ENCODE assay signal across 23 cellular contexts in the genomic region with DNA sequence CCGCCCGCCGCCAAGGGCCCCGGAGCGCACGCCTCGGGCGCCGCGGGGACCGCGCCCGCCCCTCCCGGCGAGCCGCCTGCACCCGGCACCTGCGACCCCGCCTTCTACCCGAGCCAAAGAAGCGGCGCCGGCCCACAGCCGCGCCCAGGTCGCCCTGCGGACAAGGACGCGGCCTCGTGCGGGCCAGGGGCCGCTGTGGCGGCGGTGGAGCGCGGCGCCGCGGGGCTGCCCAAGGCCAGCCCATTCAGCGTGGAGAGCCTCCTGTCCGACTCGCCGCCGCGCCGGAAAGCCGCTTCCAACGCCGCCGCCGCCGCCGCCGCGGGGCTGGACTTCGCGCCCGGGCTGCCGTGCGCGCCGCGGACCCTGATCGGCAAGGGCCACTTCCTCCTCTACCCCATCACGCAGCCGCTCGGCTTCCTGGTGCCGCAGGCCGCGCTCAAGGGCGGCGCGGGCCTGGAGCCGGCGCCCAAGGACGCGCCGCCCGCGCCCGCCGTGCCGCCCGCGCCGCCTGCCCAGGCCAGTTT. TPM values are rescaled to one million over a fixed set of nuclear protein-coding genes. Genes with fewer than 3 reads are reported as not detected.
DNase-seq lines count a peak whose midpoint lies in the region; ATAC-seq, FAIRE-seq and TF ChIP-seq lines count a peak whose summit lies in the region.
"Had no signal": no experiment of that assay in that cellular context is flagged by ENCODE, and none has a peak within 500 bp of the region (broad histone marks: within the 10 kb centered on the region; RNA-seq: fewer than 3 reads in every experiment).

No MANE protein-coding gene starts in this region.

- H3K36me3 Mint-ChIP-seq in Caco-2 (ENCODE audit: insufficient read depth, unreplicated experiment): no peaks in the 10 kb centered on the region
- no peaks in the 10 kb centered on the region for H3K36me3 Mint-ChIP-seq in CD8-positive, alpha-beta T cell

- TF ChIP-seq CTCF in Caco-2 (IDR thresholded peaks at IDR 0.05; ENCODE audit: insufficient read depth in 1 of 2, low read depth in 1 of 2, low read length in 1 of 2, severe bottlenecking in 1 of 2, unreplicated experiment in 1 of 2): no peak
- TF ChIP-seq CTCF in D721Med (IDR thresholded peaks at IDR 0.05; ENCODE audit: insufficient read depth, missing control alignments): no peak
- TF ChIP-seq CTCF in CD8-positive, alpha-beta T cell (IDR thresholded peaks at IDR 0.05): no peak

- no peaks in the 10 kb centered on the region for H3K4me1 Mint-ChIP-seq in Caco-2 (ENCODE audit: low read depth, unreplicated experiment)
- peaks cover 35% of the 10 kb centered on the region for H3K4me1 Mint-ChIP-seq in CD8-positive, alpha-beta T cell (ENCODE audit: low read depth)
- H3K4me1 Mint-ChIP-seq: memory B cell had no signal

- no peak for FAIRE-seq in D721Med (lab: Jason Lieb, UNC)

- H3K4me1 ChIP-seq in Caco-2: 0 out of 2 replicates have a peak, but pooled peaks cover 4% of the 10 kb centered on the region
- peaks cover 20% of the 10 kb centered on the region for H3K4me1 ChIP-seq in CD8-positive, alpha-beta T cell (ENCODE audit: insufficient read depth, low read length)
- H3K4me1 ChIP-seq: colonic mucosa had no signal

- H3K27me3 Mint-ChIP-seq in Caco-2 (ENCODE audit: insufficient read depth, unreplicated experiment): peaks cover 44% of the 10 kb centered on the region
- peaks cover 56% of the 10 kb centered on the region for H3K27me3 Mint-ChIP-seq in CD8-positive, alpha-beta T cell (ENCODE audit: low read depth)

- CTCF ChIA-PET in Caco-2 (lab: Charles Lee): interaction anchor here (1.0 kb wide), 1 partner anchor 195 kb away, joined by 3 read pairs; no protein-coding TSS in a partner anchor
- CTCF ChIA-PET in CD8-positive, alpha-beta T cell (lab: Charles Lee): interaction anchor here (1.3 kb wide), 1 partner anchor 196 kb away, joined by 3 read pairs; no protein-coding TSS in a partner anchor

- no peaks in the 10 kb centered on the region for H3K9me3 ChIP-seq in Caco-2
- no peaks in the 10 kb centered on the region for H3K9me3 ChIP-seq in CD8-positive, alpha-beta T cell (ENCODE audit: low read length)
- H3K9me3 ChIP-seq: colonic mucosa, tibial nerve had no signal

- peak overlapping the region; percentile 11 for H3K4me3 ChIP-seq in Caco-2 (ENCODE audit: low read depth, low read length)
- no peak overlapping the region for H3K4me3 ChIP-seq in CD8-positive, alpha-beta T cell (ENCODE audit: low read depth, low read length)
- H3K4me3 ChIP-seq: colonic mucosa, tibial nerve had no signal

- intact Hi-C loops in Caco-2 (cut with micrococcal nuclease; ENCODE audit: unreplicated experiment) (no loop called here), left colon (cut with DNase I, micrococcal nuclease) (no loop called here)
- intact Hi-C loops in CD8-positive, alpha-beta T cell (cut with DNase I, micrococcal nuclease): no loop called here

- no peak overlapping the region for H3K27ac Mint-ChIP-seq in Caco-2 (ENCODE audit: unreplicated experiment)
- no peak overlapping the region for H3K27ac Mint-ChIP-seq in CD8-positive, alpha-beta T cell
- H3K27ac Mint-ChIP-seq: memory B cell had no signal

- no TSS peak for BruUV-seq in Caco-2 (replicated peaks; lab: Mats Ljungman, UMichigan)

- ATAC-seq in left colon: peak; percentile 86
- ATAC-seq in CD8-positive, alpha-beta T cell: no peak
- ATAC-seq: stimulated activated naive CD8-positive, alpha-beta T cell treated with anti-CD3 and anti-CD28 coated beads, Interleukin-15, amount 100 ng/mL, for 72 hours had no signal

- H3K4me3 Mint-ChIP-seq in Caco-2 (ENCODE audit: unreplicated experiment): peak overlapping the region; percentile 73
- H3K4me3 Mint-ChIP-seq in CD8-positive, alpha-beta T cell: no peak overlapping the region
- H3K4me3 Mint-ChIP-seq: memory B cell had no signal

- no peaks in the 10 kb centered on the region for H3K9me3 Mint-ChIP-seq in Caco-2 (ENCODE audit: unreplicated experiment)
- no peaks in the 10 kb centered on the region for H3K9me3 Mint-ChIP-seq in CD8-positive, alpha-beta T cell
- H3K9me3 Mint-ChIP-seq: memory B cell; stimulated activated naive CD8-positive, alpha-beta T cell treated with anti-CD3 and anti-CD28 coated beads, Interleukin-15, amount 100 ng/mL, for 72 hours had no signal

- peak; percentile 20 for DNase-seq in CD1c-positive myeloid dendritic cell (ENCODE audit: extremely low spot score)
- peak in 1 of 2 experiments; percentile 34 for DNase-seq in Caco-2
- DNase-seq in NCI-H69 (lab: John Stamatoyannopoulos, UW): peak; percentile 47
- peak in 1 of 2 donors; percentile 26 for DNase-seq in left colon
- no peak for DNase-seq in D721Med (ENCODE audit: insufficient read length, low spot score)
- no peak for DNase-seq in CD8-positive, alpha-beta T cell
- DNase-seq in KG1 (lab: John Stamatoyannopoulos, UW): no peak
- DNase-seq in HuH-7.5 (ENCODE audit: low spot score): no peak
- DNase-seq: activated CD8-positive, alpha-beta memory T cell treated with anti-CD3 and anti-CD28 coated beads, Interleukin-2, amount 50 U/mL, for 4 hours; activated effector memory CD4-positive, alpha-beta T cell treated with anti-CD3 and anti-CD28 coated beads, Interleukin-2, amount 50 U/mL, for 16 hours; brain microvascular endothelial cell; colonic mucosa; kidney glomerular epithelial cell; MV-4-11; NCI-H2081; stimulated activated CD4-positive, alpha-beta T cell treated with anti-CD3 and anti-CD28 coated beads, Interleukin-12 subunit alpha, Interleukin-12 subunit beta, amount 100 ng/mL, for 4 hours; stimulated activated naive CD8-positive, alpha-beta T cell treated with anti-CD3 and anti-CD28 coated beads, Interleukin-15, amount 100 ng/mL, for 72 hours had no signal

- no peaks in the 10 kb centered on the region for H3K36me3 ChIP-seq in Caco-2 (ENCODE audit: control insufficient read depth, insufficient read depth, low read length)
- H3K36me3 ChIP-seq in CD8-positive, alpha-beta T cell (ENCODE audit: insufficient read depth, low read length): no peaks in the 10 kb centered on the region
- H3K36me3 ChIP-seq: brain microvascular endothelial cell, colonic mucosa, tibial nerve had no signal

- POLR2A ChIA-PET in Caco-2 (lab: Charles Lee): no interaction called here
- POLR2A ChIA-PET in CD8-positive, alpha-beta T cell (lab: Charles Lee): no interaction called here

- H3K27ac ChIP-seq in CD8-positive, alpha-beta T cell (ENCODE audit: low read depth, low read length): no peak overlapping the region
- H3K27ac ChIP-seq: brain microvascular endothelial cell, colonic mucosa, tibial nerve had no signal

- H3K27me3 ChIP-seq in Caco-2 (replicated peaks; ENCODE audit: control insufficient read depth, insufficient read depth, low read length): peaks cover 3% of the 10 kb centered on the region
- peaks cover 28% of the 10 kb centered on the region for H3K27me3 ChIP-seq in CD8-positive, alpha-beta T cell (ENCODE audit: insufficient read depth, low read length)

RNA-seq across cellular contexts. Expression of gene UNCX, which starts 3.5 kb away (rescaled TPM):
- total RNA-seq in Caco-2 (2022): not detected in 2 replicates
- not detected for total RNA-seq in left colon
- not detected for total RNA-seq in CD8-positive, alpha-beta T cell
- total RNA-seq: colonic mucosa, fibroblast of lung, H4, omental fat pad, RPMI7951, tibial nerve had no signal

Comparison
In these comparisons a context has a peak if more than half of its experiments do, and no peak if none do; other contexts are left out.
1. DNase-seq: peak in CD1c-positive myeloid dendritic cell (single experiment) and NCI-H69 (single experiment); none in D721Med (single experiment), CD8-positive, alpha-beta T cell (0 of 7), KG1 (single experiment) and HuH-7.5 (single experiment).